2 cellular contexts compared by ENCODE assay signal in genomic region chr11:119453881-119454280, GRCh38.
TF ChIP-seq lines count a peak whose summit lies in the region.

No MANE protein-coding gene starts in this region.

TF ChIP-seq in IMR-90, 13 proteins besides CTCF, POLR2A, EP300 and RAD21:
- TF ChIP-seq NFE2L2 (IDR thresholded peaks at IDR 0.05; ENCODE audit: low read depth, low read length) = no peak
- TF ChIP-seq CEBPB (IDR thresholded peaks at IDR 0.05; ENCODE audit: low read depth, low read length) = no peak
- no peak for TF ChIP-seq MXI1 (IDR thresholded peaks at IDR 0.05; ENCODE audit: borderline replicate concordance, low read depth, low read length)
- TF ChIP-seq RFX5 (IDR thresholded peaks at IDR 0.05; ENCODE audit: low read depth, low read length) = no peak
- TF ChIP-seq FOS (IDR thresholded peaks at IDR 0.05; ENCODE audit: low read depth, low read length) = no peak
- TF ChIP-seq RCOR1 (IDR thresholded peaks at IDR 0.05; ENCODE audit: insufficient replicate concordance, low read length) = no peak
- TF ChIP-seq USF2 (IDR thresholded peaks at IDR 0.05; ENCODE audit: low read depth, low read length) = no peak

TF ChIP-seq in H1, 55 proteins besides CTCF, POLR2A, EP300 and RAD21:
- no peak for TF ChIP-seq KDM4A (IDR thresholded peaks at IDR 0.05; ENCODE audit: low read depth, low read length, severe bottlenecking)
- no peak for TF ChIP-seq RFX5 (IDR thresholded peaks at IDR 0.05; ENCODE audit: borderline replicate concordance, low read depth, low read length)
- TF ChIP-seq CHD2 (IDR thresholded peaks at IDR 0.05; ENCODE audit: low read length) = no peak
- no peak for TF ChIP-seq SAP30 (IDR thresholded peaks at IDR 0.05; ENCODE audit: insufficient read depth, insufficient replicate concordance, low read length)
- TF ChIP-seq ZNF274 (IDR thresholded peaks at IDR 0.05; ENCODE audit: borderline replicate concordance, extremely low read depth, low read length) = no peak
- no peak for TF ChIP-seq CREB1 (IDR thresholded peaks at IDR 0.05)
- TF ChIP-seq BACH1 (IDR thresholded peaks at IDR 0.05; ENCODE audit: low read length) = no peak
- no peak for TF ChIP-seq CBX5 (IDR thresholded peaks at IDR 0.05; ENCODE audit: low read depth, low read length)
- no peak for TF ChIP-seq CHD1 (IDR thresholded peaks at IDR 0.05; ENCODE audit: low read depth, low read length)
- TF ChIP-seq CTBP2 (IDR thresholded peaks at IDR 0.05; ENCODE audit: borderline replicate concordance, insufficient read depth, insufficient read length, low read length) = no peak
- TF ChIP-seq TAF1 (IDR thresholded peaks at IDR 0.05; ENCODE audit: low read depth, low read length) = no peak
- no peak for TF ChIP-seq CEBPB (IDR thresholded peaks at IDR 0.05; ENCODE audit: low read depth, low read length)
- no peak for TF ChIP-seq BRCA1 (IDR thresholded peaks at IDR 0.05; ENCODE audit: low read depth, low read length)
- no peak for TF ChIP-seq BCL11A (IDR thresholded peaks at IDR 0.05; ENCODE audit: low read depth in 2 of 2, low read length in 2 of 2)
- no peak for TF ChIP-seq EGR1 (IDR thresholded peaks at IDR 0.05; ENCODE audit: borderline replicate concordance, low read depth, low read length)
- no peak for TF ChIP-seq TAF7 (optimal IDR thresholded peaks at IDR 0.05; ENCODE audit: borderline replicate concordance, low read depth, low read length)
